In the genomic region with DNA sequence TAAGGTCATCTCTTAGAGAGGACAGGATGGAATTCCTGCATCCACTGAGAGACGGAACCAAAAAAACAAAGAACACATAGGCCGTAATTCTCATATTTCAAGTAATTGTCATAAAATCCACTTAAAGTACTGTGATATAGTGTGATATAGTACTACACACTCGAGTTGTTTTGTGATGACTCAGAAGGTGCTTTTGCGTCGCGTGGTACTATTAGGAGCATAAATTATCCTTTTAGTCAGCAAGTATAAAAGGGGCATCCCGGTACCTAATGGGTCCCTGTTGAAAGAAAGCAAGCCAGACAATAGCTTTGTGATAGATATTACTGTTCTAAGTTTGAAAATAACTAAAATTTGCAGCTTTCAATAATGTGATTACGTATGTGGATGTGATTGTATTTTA, we compare ENCODE assay signal across 35 cellular contexts. TPM values are rescaled to one million over a fixed set of nuclear protein-coding genes. Genes with fewer than 3 reads are reported as not detected.
"Had no signal": no experiment of that assay in that cellular context is flagged by ENCODE, and none has a peak within 500 bp of the region (broad histone marks: within the 10 kb centered on the region; RNA-seq: fewer than 3 reads in every experiment).

No MANE protein-coding gene starts in this region.

- H3K36me3 ChIP-seq: ovary had no signal

- H3K4me3 Mint-ChIP-seq: activated naive CD8-positive, alpha-beta T cell; mesothelial cell of epicardium; naive thymus-derived CD4-positive, alpha-beta T cell; stimulated activated memory B cell treated with anti-CD40 and anti-IgM and Interleukin-4, amounts not matched to agents 10 μg/mL and 1 μg/mL and 100 μg/mL, for 72 hours; stimulated activated naive CD8-positive, alpha-beta T cell treated with anti-CD3 and anti-CD28 coated beads, Interleukin-15, amount 100 ng/mL, for 72 hours had no signal

- H3K4me1 ChIP-seq: ascending aorta, gastroesophageal sphincter, psoas muscle, right atrium auricular region had no signal

- ATAC-seq: gastroesophageal sphincter; left colon; naive thymus-derived CD4-positive, alpha-beta T cell; psoas muscle; stimulated activated memory B cell treated with anti-CD40 and anti-IgM and Interleukin-4, amounts not matched to agents 10 μg/mL and 1 μg/mL and 100 μg/mL, for 72 hours; stimulated activated naive CD8-positive, alpha-beta T cell treated with anti-CD3 and anti-CD28 coated beads, Interleukin-15, amount 100 ng/mL, for 72 hours; upper lobe of right lung had no signal

- DNase-seq: activated CD4-positive, alpha-beta T cell treated with anti-CD3 and anti-CD28 coated beads for 48 hours; activated CD4-positive, alpha-beta T cell treated with anti-CD3 and anti-CD28 coated beads, Interleukin-2, amount 50 U/mL, for 48 hours; activated CD8-positive, alpha-beta memory T cell treated with anti-CD3 and anti-CD28 coated beads for 24 hours; activated effector memory CD4-positive, alpha-beta T cell treated with Interleukin-2 at 50 U/mL for 16 hours; activated naive CD4-positive, alpha-beta T cell treated with Interleukin-2 at 50 U/mL for 16 hours; brain microvascular endothelial cell; dorsolateral prefrontal cortex; effector memory CD4-positive, alpha-beta T cell; erythroblast; kidney; left colon; mammary epithelial cell; naive thymus-derived CD4-positive, alpha-beta T cell; ovary; psoas muscle; stimulated activated CD4-positive, alpha-beta T cell treated with anti-CD3 and anti-CD28 coated beads, Interleukin-1b, Interleukin-23, amount 100 ng/mL, for 48 hours; stimulated activated CD4-positive, alpha-beta T cell treated with anti-CD3 and anti-CD28 coated beads, Interleukin-4, amount 100 ng/mL, for 4 hours; stimulated activated CD8-positive, alpha-beta memory T cell treated with anti-CD3 and anti-CD28 coated beads, Interleukin-4, amount 100 ng/mL, for 48 hours; stimulated activated naive CD8-positive, alpha-beta T cell treated with anti-CD3 and anti-CD28 coated beads, Interleukin-15, amount 100 ng/mL, for 72 hours; substantia nigra; T1000; thyroid gland; upper lobe of right lung; WERI-Rb-1 had no signal

- H3K27me3 ChIP-seq: ascending aorta, brain microvascular endothelial cell, gastroesophageal sphincter, hepatocyte, ovary, right atrium auricular region, thyroid gland, upper lobe of right lung had no signal

- H3K9me3 ChIP-seq: ascending aorta, gastroesophageal sphincter, ovary, psoas muscle, thyroid gland, upper lobe of right lung had no signal

- H3K27ac Mint-ChIP-seq: activated naive CD8-positive, alpha-beta T cell; mesothelial cell of epicardium; naive thymus-derived CD4-positive, alpha-beta T cell; stimulated activated memory B cell treated with anti-CD40 and anti-IgM and Interleukin-4, amounts not matched to agents 10 μg/mL and 1 μg/mL and 100 μg/mL, for 72 hours; stimulated activated naive CD8-positive, alpha-beta T cell treated with anti-CD3 and anti-CD28 coated beads, Interleukin-15, amount 100 ng/mL, for 72 hours had no signal

- H3K9me3 Mint-ChIP-seq: naive thymus-derived CD4-positive, alpha-beta T cell; stimulated activated memory B cell treated with anti-CD40 and anti-IgM and Interleukin-4, amounts not matched to agents 10 μg/mL and 1 μg/mL and 100 μg/mL, for 72 hours; stimulated activated naive CD8-positive, alpha-beta T cell treated with anti-CD3 and anti-CD28 coated beads, Interleukin-15, amount 100 ng/mL, for 72 hours had no signal

- H3K27me3 Mint-ChIP-seq: activated naive CD8-positive, alpha-beta T cell; naive thymus-derived CD4-positive, alpha-beta T cell; stimulated activated memory B cell treated with anti-CD40 and anti-IgM and Interleukin-4, amounts not matched to agents 10 μg/mL and 1 μg/mL and 100 μg/mL, for 72 hours; stimulated activated naive CD8-positive, alpha-beta T cell treated with anti-CD3 and anti-CD28 coated beads, Interleukin-15, amount 100 ng/mL, for 72 hours had no signal

- FAIRE-seq: kidney had no signal

- H3K4me3 ChIP-seq: ascending aorta, coronary artery, dorsolateral prefrontal cortex, gastroesophageal sphincter, hepatocyte, ovary, psoas muscle, right atrium auricular region, smooth muscle cell, thyroid gland, upper lobe of right lung had no signal

- H3K27ac ChIP-seq: ascending aorta, brain microvascular endothelial cell, coronary artery, dorsolateral prefrontal cortex, gastroesophageal sphincter, hepatocyte, ovary, psoas muscle, right atrium auricular region, thyroid gland, upper lobe of right lung, WERI-Rb-1 had no signal

RNA-seq across cellular contexts. Expression of gene GPR143, which starts 55.3 kb away (rescaled TPM):
- total RNA-seq: ascending aorta; cardiac septum; fibroblast of lung; gastroesophageal sphincter; mammary epithelial cell; naive thymus-derived CD4-positive, alpha-beta T cell; psoas muscle had no signal
- polyA plus RNA-seq: mammary epithelial cell had no signal
